In genomic region chr1:153025797-153026196, GRCh38 we compare ENCODE assay signal across 37 cellular contexts. TPM values are rescaled to one million over a fixed set of nuclear protein-coding genes. Genes with fewer than 3 reads are reported as not detected.
"Had no signal": no experiment of that assay in that cellular context is flagged by ENCODE, and none has a peak within 500 bp of the region (broad histone marks: within the 10 kb centered on the region; RNA-seq: fewer than 3 reads in every experiment).

No MANE protein-coding gene starts in this region.

- H2AFZ ChIP-seq: parathyroid adenoma had no signal

- H3K27ac ChIP-seq: left ventricle myocardium inferior, parathyroid adenoma, right atrium auricular region, right lobe of liver, thyroid gland, transverse colon, upper lobe of right lung had no signal

- H3K4me2 ChIP-seq: smooth muscle cell had no signal

- DNase-seq: hypothalamus; immature natural killer cell; left ventricle myocardium inferior; midbrain; mucosa of descending colon; naive thymus-derived CD4-positive, alpha-beta T cell; occipital lobe; right lobe of liver; stimulated activated CD4-positive, alpha-beta T cell treated with anti-CD3 and anti-CD28 coated beads, Interleukin-1b, Interleukin-23, amount 100 ng/mL, for 48 hours; stimulated activated CD4-positive, alpha-beta T cell treated with anti-CD3 and anti-CD28 coated beads, Interleukin-2, amount 100 ng/mL, for 48 hours; stimulated activated CD4-positive, alpha-beta T cell treated with anti-CD3 and anti-CD28 coated beads, Interleukin-4, amount 100 ng/mL, for 4 hours; stimulated activated CD8-positive, alpha-beta memory T cell treated with anti-CD3 and anti-CD28 coated beads, Interleukin-4, amount 100 ng/mL, for 48 hours; stimulated activated naive CD4-positive, alpha-beta T cell treated with Interleukin-2 at 50 U/mL for 16 hours; stimulated activated naive CD8-positive, alpha-beta T cell treated with anti-CD3 and anti-CD28 coated beads, Interleukin-15, amount 100 ng/mL, for 72 hours; substantia nigra; thyroid gland; transverse colon; upper lobe of right lung had no signal

- H3K27me3 ChIP-seq: right atrium auricular region, right lobe of liver, thyroid gland, transverse colon, upper lobe of right lung had no signal

- H3K4me3 ChIP-seq: left ventricle myocardium inferior, lung, mucosa of descending colon, right atrium auricular region, right lobe of liver, smooth muscle cell, thyroid gland, transverse colon, upper lobe of right lung had no signal

- H3K36me3 ChIP-seq: left ventricle myocardium inferior, right atrium auricular region, right lobe of liver, thyroid gland, transverse colon, upper lobe of right lung had no signal

- H3K79me2 ChIP-seq: parathyroid adenoma had no signal

- H3K4me1 ChIP-seq: left ventricle myocardium inferior, parathyroid adenoma, right atrium auricular region, right lobe of liver, thyroid gland, transverse colon, upper lobe of right lung had no signal

- FAIRE-seq: islet of Langerhans, urothelium cell line had no signal

- H3K9me3 ChIP-seq: left ventricle myocardium inferior, mucosa of descending colon, right atrium auricular region, right lobe of liver, thyroid gland, transverse colon, upper lobe of right lung had no signal

- H3K9ac ChIP-seq: parathyroid adenoma had no signal

- ATAC-seq: mucosa of descending colon; naive thymus-derived CD4-positive, alpha-beta T cell; natural killer cell treated with Interleukin-12 subunit alpha and Interleukin-12 subunit beta and Interleukin-15 and Interleukin-18, amount 100 ng/mL, for 72 hours; right lobe of liver; stimulated activated memory B cell treated with anti-CD40 and anti-IgM and Interleukin-4, amounts not matched to agents 10 μg/mL and 1 μg/mL and 100 μg/mL, for 72 hours; stimulated activated naive CD8-positive, alpha-beta T cell treated with anti-CD3 and anti-CD28 coated beads, Interleukin-15, amount 100 ng/mL, for 72 hours; upper lobe of right lung had no signal

RNA-seq across cellular contexts. Expression of gene SPRR1B, which starts 5.2 kb away (rescaled TPM):
- total RNA-seq: left ventricle myocardium inferior; lung; mesenteric fat pad; mucosa of descending colon; myocyte; naive thymus-derived CD4-positive, alpha-beta T cell; natural killer cell treated with Interleukin-12 subunit alpha and Interleukin-12 subunit beta and Interleukin-15 and Interleukin-18, amount 100 ng/mL, for 72 hours; occipital lobe; osteocyte; posterior vena cava; pulmonary artery endothelial cell; renal cortical epithelial cell; right atrium auricular region; right lobe of liver; skeletal muscle tissue; temporal lobe; thyroid gland; transverse colon; upper lobe of right lung had no signal
- polyA plus RNA-seq: immature natural killer cell; naive thymus-derived CD4-positive, alpha-beta T cell; neural cell had no signal

RNA-seq across cellular contexts. Expression of gene SPRR2D, which starts 15.1 kb away (rescaled TPM):
- total RNA-seq: left ventricle myocardium inferior; lung; mesenteric fat pad; myocyte; naive thymus-derived CD4-positive, alpha-beta T cell; natural killer cell treated with Interleukin-12 subunit alpha and Interleukin-12 subunit beta and Interleukin-15 and Interleukin-18, amount 100 ng/mL, for 72 hours; occipital lobe; osteocyte; posterior vena cava; pulmonary artery endothelial cell; renal cortical epithelial cell; right atrium auricular region; right lobe of liver; skeletal muscle tissue; temporal lobe; thyroid gland; transverse colon; upper lobe of right lung had no signal
- polyA plus RNA-seq: immature natural killer cell; naive thymus-derived CD4-positive, alpha-beta T cell; neural cell had no signal

RNA-seq across cellular contexts. Expression of gene SPRR3, which starts 24.2 kb away (rescaled TPM):
- total RNA-seq: left ventricle myocardium inferior; lower leg skin; mesenteric fat pad; myocyte; naive thymus-derived CD4-positive, alpha-beta T cell; natural killer cell treated with Interleukin-12 subunit alpha and Interleukin-12 subunit beta and Interleukin-15 and Interleukin-18, amount 100 ng/mL, for 72 hours; osteocyte; posterior vena cava; pulmonary artery endothelial cell; renal cortical epithelial cell; right atrium auricular region; skeletal muscle tissue; temporal lobe; thyroid gland; transverse colon; upper lobe of right lung had no signal
- polyA plus RNA-seq: immature natural killer cell; naive thymus-derived CD4-positive, alpha-beta T cell; neural cell had no signal

RNA-seq across cellular contexts. Expression of gene SPRR2A, which starts 31.5 kb away (rescaled TPM):
- total RNA-seq: left ventricle myocardium inferior; mesenteric fat pad; mucosa of descending colon; myocyte; naive thymus-derived CD4-positive, alpha-beta T cell; natural killer cell treated with Interleukin-12 subunit alpha and Interleukin-12 subunit beta and Interleukin-15 and Interleukin-18, amount 100 ng/mL, for 72 hours; occipital lobe; osteocyte; posterior vena cava; pulmonary artery endothelial cell; renal cortical epithelial cell; right atrium auricular region; skeletal muscle tissue; smooth muscle cell; temporal lobe; thyroid gland; transverse colon; upper lobe of right lung had no signal
- polyA plus RNA-seq: immature natural killer cell; naive thymus-derived CD4-positive, alpha-beta T cell; neural cell had no signal

RNA-seq across cellular contexts. Expression of gene SPRR1A, which starts 41.9 kb away (rescaled TPM):
- total RNA-seq: kidney epithelial cell; left ventricle myocardium inferior; lower leg skin; lung; mesenteric fat pad; mucosa of descending colon; myocyte; naive thymus-derived CD4-positive, alpha-beta T cell; natural killer cell treated with Interleukin-12 subunit alpha and Interleukin-12 subunit beta and Interleukin-15 and Interleukin-18, amount 100 ng/mL, for 72 hours; occipital lobe; osteocyte; posterior vena cava; pulmonary artery endothelial cell; renal cortical epithelial cell; right atrium auricular region; right lobe of liver; skeletal muscle tissue; smooth muscle cell; temporal lobe; thyroid gland; transverse colon; upper lobe of right lung had no signal
- polyA plus RNA-seq: immature natural killer cell; lung; naive thymus-derived CD4-positive, alpha-beta T cell; neural cell had no signal
